ENCODE assay signal across 8 cellular contexts in the genomic region with DNA sequence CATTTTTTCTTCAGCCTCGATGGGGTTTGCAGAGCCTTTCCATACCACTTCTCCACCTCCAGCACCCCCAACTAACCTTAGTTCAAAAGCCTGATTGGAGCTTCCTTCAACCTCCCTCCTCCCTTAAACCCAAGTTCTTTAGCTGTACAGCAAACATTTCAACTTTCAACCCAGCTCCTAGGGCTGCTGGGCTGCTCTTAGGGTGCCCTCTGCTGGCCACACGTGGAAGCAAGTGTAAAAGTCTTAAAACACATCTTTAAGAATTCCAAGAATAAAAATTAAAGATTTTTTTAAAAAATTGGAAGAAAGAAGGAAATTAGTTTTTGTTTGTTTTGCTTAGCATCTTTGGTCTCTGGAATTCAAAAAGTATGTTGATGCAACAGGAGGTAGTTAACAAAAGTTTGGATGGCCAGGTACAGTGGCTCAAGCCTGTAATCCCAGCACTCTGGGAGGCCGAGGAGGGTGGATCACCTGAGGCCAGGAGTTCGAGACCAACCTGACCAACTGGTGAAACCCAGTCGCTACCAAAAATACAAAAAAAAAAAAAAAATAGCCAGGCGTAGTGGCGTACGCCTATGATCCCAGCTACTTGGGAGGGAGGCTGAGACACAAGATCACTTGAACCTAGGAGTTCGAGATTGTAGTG. TPM values are rescaled to one million over a fixed set of nuclear protein-coding genes. Genes with fewer than 3 reads are reported as not detected.
DNase-seq lines count a peak whose midpoint lies in the region; ATAC-seq and TF ChIP-seq lines count a peak whose summit lies in the region.

No MANE protein-coding gene starts in this region.

- H3K27ac ChIP-seq in dorsolateral prefrontal cortex (no peak overlapping the region), lung (ENCODE audit: low read depth in 1 of 2, low read length in 1 of 2) (no peak overlapping the region)

- peaks cover 12% of the 10 kb centered on the region for H3K9me3 Mint-ChIP-seq in activated CD4-positive, alpha-beta T cell treated with anti-CD3 and anti-CD28 coated beads for 36 hours (ENCODE audit: low read depth)

- peaks cover 0 to 5% of the 10 kb centered on the region in 2 donors for H3K9me3 ChIP-seq in lung (ENCODE audit: control insufficient read depth in 2 of 2, insufficient read depth in 1 of 2, low read length in 1 of 2)

- H3K4me1 Mint-ChIP-seq in activated CD4-positive, alpha-beta T cell treated with anti-CD3 and anti-CD28 coated beads for 36 hours, result no peaks in the 10 kb centered on the region

- POLR2A ChIA-PET in activated CD4-positive, alpha-beta T cell treated with anti-CD3 and anti-CD28 coated beads for 36 hours (lab: Charles Lee), result no interaction called here

- H3K4me3 ChIP-seq in NB4 (ENCODE audit: low read depth, low read length) (no peak overlapping the region), dorsolateral prefrontal cortex (no peak overlapping the region), lung (no peak overlapping the region)

- H3K36me3 ChIP-seq in lung (ENCODE audit: control insufficient read depth in 2 of 2, insufficient read depth in 2 of 2, low read length in 2 of 2), result peaks cover 4 to 7% of the 10 kb centered on the region in 2 donors

- 49 to 67% methylated on average over 9 of the region's 9 CpGs for WGBS in lung, 2 donors

- H3K4me1 ChIP-seq in lung (ENCODE audit: control insufficient read depth in 2 of 2, insufficient read depth in 2 of 2, low read length in 2 of 2), result no peaks in the 10 kb centered on the region

- no peak overlapping the region for H3K4me3 Mint-ChIP-seq in activated CD4-positive, alpha-beta T cell treated with anti-CD3 and anti-CD28 coated beads for 36 hours

- TF ChIP-seq POLR2A in NB4 (IDR thresholded peaks at IDR 0.05; ENCODE audit: extremely low read depth, insufficient read length), result no peak

- peak; percentile 75 for TF ChIP-seq CTCF in NB4 (IDR thresholded peaks at IDR 0.05; ENCODE audit: low read depth, low read length)
- peak; percentile 67 to 95 (median 82) for TF ChIP-seq CTCF in dorsolateral prefrontal cortex (IDR thresholded peaks at IDR 0.05 in 54 of 56, conservative IDR thresholded peaks at IDR 0.05 in 2 of 56; ENCODE audit: low read depth in 1 of 56, partially characterized antibody in 56 of 56)
- TF ChIP-seq CTCF in lung (IDR thresholded peaks at IDR 0.05; ENCODE audit: control extremely low read depth, extremely low read depth), result peak; percentile 38

- intact Hi-C loops in activated CD4-positive, alpha-beta T cell treated with anti-CD3 and anti-CD28 coated beads for 36 hours (cut with DNase I, micrococcal nuclease), result loop anchor here (1.0 to 10.0 kb wide), 2 partner anchors 85 to 243 kb away; no protein-coding TSS in a partner anchor
- intact Hi-C loops in dorsolateral prefrontal cortex (cut with DNase I), result loop anchor here (2.0 to 10.0 kb wide), 3 partner anchors 83 to 593 kb away; no protein-coding TSS in a partner anchor

- CTCF ChIA-PET in activated CD4-positive, alpha-beta T cell treated with anti-CD3 and anti-CD28 coated beads for 36 hours (lab: Charles Lee), result interaction anchor here (0.6 to 6.0 kb wide), 25 partner anchors 9 to 1632 kb away, joined by 3 to 43 read pairs (median 4); no protein-coding TSS in a partner anchor

- no peak overlapping the region for H3K27ac Mint-ChIP-seq in activated CD4-positive, alpha-beta T cell treated with anti-CD3 and anti-CD28 coated beads for 36 hours

- DNase-seq in NCI-H510A treated with DMSO at 0.1 percent for 48 hours (lab: John Stamatoyannopoulos, UW) (peak; percentile 28), NCI-H510A (lab: John Stamatoyannopoulos, UW) (no peak), NB4 (ENCODE audit: low read depth) (peak; percentile 69), dorsolateral prefrontal cortex (peak in 8 of 10 donors; percentile 20 to 80 (median 64)), lung (ENCODE audit: low spot score) (peak; percentile 36)
- DNase-seq in activated CD4-positive, alpha-beta T cell treated with anti-CD3 and anti-CD28 coated beads for 36 hours, result peak; percentile 71
- DNase-seq in stimulated activated CD8-positive, alpha-beta memory T cell treated with anti-CD3 and anti-CD28 coated beads, Interleukin-2, amount 100 ng/mL, for 1 hour (ENCODE audit: low read depth in 2 of 2), result peak; percentile 17 to 34

- peaks cover 4% of the 10 kb centered on the region for H3K36me3 Mint-ChIP-seq in activated CD4-positive, alpha-beta T cell treated with anti-CD3 and anti-CD28 coated beads for 36 hours (ENCODE audit: low read depth)

- no peak for ATAC-seq in activated CD4-positive, alpha-beta T cell treated with anti-CD3 and anti-CD28 coated beads for 36 hours
- ATAC-seq in lung (ENCODE audit: insufficient read depth, low FRiP score) (peak; percentile 80), HG02981 (IDR thresholded peaks at IDR 0.05; ENCODE audit: unreplicated experiment) (no peak)

- H3K27me3 Mint-ChIP-seq in activated CD4-positive, alpha-beta T cell treated with anti-CD3 and anti-CD28 coated beads for 36 hours, result peaks cover 2% of the 10 kb centered on the region

- H3K27me3 ChIP-seq in dorsolateral prefrontal cortex (no peaks in the 10 kb centered on the region), lung (ENCODE audit: control insufficient read depth, insufficient read depth) (no peaks in the 10 kb centered on the region)

RNA-seq across cellular contexts. Expression of a gene that starts 15.5 kb away (rescaled TPM):
- not detected for total RNA-seq in activated CD4-positive, alpha-beta T cell treated with anti-CD3 and anti-CD28 coated beads for 36 hours
- total RNA-seq in dorsolateral prefrontal cortex (10 to 100 TPM in 18 of 120 experiments, 1 to 10 TPM in 97, under 1 TPM in 3, not detected in 2; 0.47 to 18.8 (median 5.0) TPM), lung (under 1 TPM in 1 of 2 donors, not detected in 1; 0.37 TPM)
- polyA plus RNA-seq in lung, result 1 to 10 TPM in 1 of 2 donors, under 1 TPM in 1; 0.41 to 4.4 TPM
